8 cellular contexts compared by ENCODE assay signal in genomic region chr12:76470028-76470939, GRCh38.
DNase-seq lines count a peak whose midpoint lies in the region; ATAC-seq, FAIRE-seq and TF ChIP-seq lines count a peak whose summit lies in the region.

No MANE protein-coding gene starts in this region.

- H3K4me3 ChIP-seq in Loucy (ENCODE audit: low read length, poor library complexity, severe bottlenecking) (no peak overlapping the region), choroid plexus epithelial cell (ENCODE audit: low read depth, low read length) (no peak overlapping the region), pancreas (no peak overlapping the region), lower leg skin (ENCODE audit: low read depth, poor library complexity, severe bottlenecking) (no peak overlapping the region)

- peak in 3 of 4 donors; percentile 67 to 74 (median 68) for ATAC-seq in pancreas

- H3K79me2 ChIP-seq in Loucy (ENCODE audit: insufficient read depth, low read length), result peaks cover 32% of the 10 kb centered on the region

- TF ChIP-seq CTCF in Loucy (conservative IDR thresholded peaks at IDR 0.05; ENCODE audit: low read length), result no peak
- no peak for TF ChIP-seq CTCF in choroid plexus epithelial cell (conservative IDR thresholded peaks at IDR 0.05; ENCODE audit: low read depth, low read length)
- no peak for TF ChIP-seq CTCF in pancreas (IDR thresholded peaks at IDR 0.05)
- TF ChIP-seq CTCF in lower leg skin (IDR thresholded peaks at IDR 0.05), result no peak

- H3K4me2 ChIP-seq in Loucy (ENCODE audit: low read depth, low read length, poor library complexity, severe bottlenecking), result peak overlapping the region; percentile 8

- H3K36me3 ChIP-seq in Loucy (ENCODE audit: insufficient read depth, low read length), result peaks cover 3% of the 10 kb centered on the region; the same call in 1 of the 2 replicates
- no peaks in the 10 kb centered on the region for H3K36me3 ChIP-seq in pancreas

- peak; percentile 67 for FAIRE-seq in GM12892 (lab: Jason Lieb, UNC)
- peak; percentile 9 for FAIRE-seq in pancreas (lab: Jason Lieb, UNC)

- peaks cover 15% of the 10 kb centered on the region for H3K4me1 ChIP-seq in Loucy (ENCODE audit: insufficient read depth, low read length, poor library complexity, severe bottlenecking)
- H3K4me1 ChIP-seq in pancreas, result no peaks in the 10 kb centered on the region

- no peaks in the 10 kb centered on the region for H3K27me3 ChIP-seq in Loucy (ENCODE audit: insufficient read depth, low read length, poor library complexity, severe bottlenecking)
- no peaks in the 10 kb centered on the region for H3K27me3 ChIP-seq in pancreas

- DNase-seq in GM12892 (ENCODE audit: insufficient read length) (no peak), H4 (ENCODE audit: low spot score) (peak; percentile 67), choroid plexus epithelial cell (ENCODE audit: low read depth) (peak; percentile 96), pancreas (no peak), NCI-H526 treated with DMSO at 0.1 percent for 48 hours (lab: John Stamatoyannopoulos, UW) (no peak), lower leg skin (ENCODE audit: low spot score in 2 of 2) (no peak)
- DNase-seq in stimulated activated CD4-positive, alpha-beta T cell treated with anti-CD3 and anti-CD28 coated beads, Interleukin-4, amount 100 ng/mL, for 24 hours, result no peak

- H3K9ac ChIP-seq in Loucy (ENCODE audit: low read depth, low read length, poor library complexity, severe bottlenecking), result no peak overlapping the region

- no peak overlapping the region for H3K27ac ChIP-seq in pancreas

- no peaks in the 10 kb centered on the region for H3K9me2 ChIP-seq in Loucy (replicated peaks; ENCODE audit: low read depth, low read length)

- no peaks in the 10 kb centered on the region for H3F3A ChIP-seq in Loucy (ENCODE audit: low read depth)

- no peaks in the 10 kb centered on the region for H3K9me3 ChIP-seq in Loucy (ENCODE audit: insufficient read depth, low read depth, low read length)
- H3K9me3 ChIP-seq in pancreas, result no peaks in the 10 kb centered on the region

- peaks cover 14% of the 10 kb centered on the region for H4K20me1 ChIP-seq in Loucy (ENCODE audit: insufficient read depth, low read length, poor library complexity, severe bottlenecking)

- no peak for TF ChIP-seq POLR2A in GM12892 (IDR thresholded peaks at IDR 0.05; ENCODE audit: low read depth, low read length)
- TF ChIP-seq POLR2A in lower leg skin (IDR thresholded peaks at IDR 0.05), result no peak

- 76 to 83% methylated on average over 7 of the region's 7 CpGs for WGBS in pancreas, 2 donors
- WGBS in lower leg skin, 2 donors, result 53 to 60% methylated on average over 7 of the region's 7 CpGs

- H2AFZ ChIP-seq in Loucy (ENCODE audit: low read length), result no peak overlapping the region

- intact Hi-C loops in pancreas (cut with DNase I), result no loop called here
- intact Hi-C loops in lower leg skin (cut with DNase I; ENCODE audit: low total_unique reads), result no loop called here

Comparison
In these comparisons a context has a peak if more than half of its experiments do, and no peak if none do; other contexts are left out.
1. DNase-seq: peak in H4 (single experiment) and choroid plexus epithelial cell (single experiment); none in GM12892 (single experiment), pancreas (0 of 6), stimulated activated CD4-positive, alpha-beta T cell treated with anti-CD3 and anti-CD28 coated beads, Interleukin-4, amount 100 ng/mL, for 24 hours (single experiment), NCI-H526 treated with DMSO at 0.1 percent for 48 hours (single experiment) and lower leg skin (0 of 2).